In genomic region chr1:170075186-170075585, GRCh38 we compare ENCODE assay signal across 8 cellular contexts. TPM values are rescaled to one million over a fixed set of nuclear protein-coding genes. Genes with fewer than 3 reads are reported as not detected.
DNase-seq lines count a peak whose midpoint lies in the region; ATAC-seq and TF ChIP-seq lines count a peak whose summit lies in the region.

No MANE protein-coding gene starts in this region.

- peaks cover 7% of the 10 kb centered on the region for H3K36me3 Mint-ChIP-seq in central memory CD8-positive, alpha-beta T cell (ENCODE audit: insufficient read depth)
- peaks cover 10 to 12% of the 10 kb centered on the region in 2 donors for H3K36me3 Mint-ChIP-seq in naive B cell

- H3K9me3 ChIP-seq in A673 (ENCODE audit: low read depth, low read length, poor library complexity, severe bottlenecking) (peaks cover 8% of the 10 kb centered on the region), Karpas-422 (ENCODE audit: low read length) (peaks cover 13% of the 10 kb centered on the region; the same call in 1 of the 2 replicates)

- no peak for ATAC-seq in central memory CD8-positive, alpha-beta T cell (replicated peaks; ENCODE audit: extremely low read depth, poor library complexity, severe bottlenecking)
- ATAC-seq in naive B cell (ENCODE audit: low read depth in 2 of 2) (no peak), HG02798 (IDR thresholded peaks at IDR 0.05; ENCODE audit: poor library complexity, unreplicated experiment) (no peak), GM21360 (IDR thresholded peaks at IDR 0.05; ENCODE audit: unreplicated experiment) (no peak)

- no peak overlapping the region for H3K27ac ChIP-seq in A673 (ENCODE audit: low read depth, low read length, poor library complexity, severe bottlenecking)
- H3K27ac ChIP-seq in Karpas-422 (ENCODE audit: low read length), result peak overlapping the region; percentile 45

- H3K27me3 ChIP-seq in A673 (replicated peaks; ENCODE audit: insufficient read depth, low read depth, low read length, poor library complexity), result no peaks in the 10 kb centered on the region
- H3K27me3 ChIP-seq in Karpas-422 (ENCODE audit: low read length), result 0 out of 2 replicates have a peak, but pooled peaks cover 2% of the 10 kb centered on the region

- no TSS peak for BruUV-seq in A673 (replicated peaks; lab: Mats Ljungman, UMichigan)

- intact Hi-C loops in A673 (cut with micrococcal nuclease; ENCODE audit: unreplicated experiment), result no loop called here

- no peaks in the 10 kb centered on the region for H4K20me1 ChIP-seq in Karpas-422 (ENCODE audit: insufficient read depth, low read depth, low read length)

- H3K4me2 ChIP-seq in Karpas-422 (ENCODE audit: low read depth, low read length, poor library complexity, severe bottlenecking), result peak overlapping the region; percentile 96

- H3K4me1 ChIP-seq in A673 (ENCODE audit: insufficient read depth, low read length, poor library complexity, severe bottlenecking) (peaks cover 4% of the 10 kb centered on the region), Karpas-422 (ENCODE audit: low read length) (peaks cover 41% of the 10 kb centered on the region)

- peaks cover 37% of the 10 kb centered on the region for H3K4me1 Mint-ChIP-seq in central memory CD8-positive, alpha-beta T cell
- peaks cover 31 to 36% (median 35%) of the 10 kb centered on the region in 3 donors for H3K4me1 Mint-ChIP-seq in naive B cell

- H3K4me3 ChIP-seq in A673 (ENCODE audit: low read depth, low read length, poor library complexity, severe bottlenecking) (peak overlapping the region; percentile 83), Karpas-422 (ENCODE audit: low read length) (peak overlapping the region; percentile 82)

- H3K9me2 ChIP-seq in Karpas-422 (replicated peaks; ENCODE audit: insufficient read depth, low read length), result no peaks in the 10 kb centered on the region

- peak overlapping the region; percentile 89 for H3K27ac Mint-ChIP-seq in central memory CD8-positive, alpha-beta T cell (ENCODE audit: low read depth)
- H3K27ac Mint-ChIP-seq in naive B cell, result peak overlapping the region; percentile 57 to 98 (median 92)

- H3K4me3 Mint-ChIP-seq in central memory CD8-positive, alpha-beta T cell, result peak overlapping the region; percentile 77
- H3K4me3 Mint-ChIP-seq in naive B cell, result peak overlapping the region; percentile 76 to 97 (median 96)

- TF ChIP-seq CTCF in A673 (conservative IDR thresholded peaks at IDR 0.05; ENCODE audit: low read depth, low read length), result no peak

- no peaks in the 10 kb centered on the region for H3K9me3 Mint-ChIP-seq in central memory CD8-positive, alpha-beta T cell
- peaks cover 0 to 36% (median 15%) of the 10 kb centered on the region in 7 donors for H3K9me3 Mint-ChIP-seq in naive B cell

- H3K36me3 ChIP-seq in A673 (ENCODE audit: insufficient read depth, low read length, poor library complexity, severe bottlenecking), result no peaks in the 10 kb centered on the region
- no peaks in the 10 kb centered on the region for H3K36me3 ChIP-seq in Karpas-422 (ENCODE audit: insufficient read depth, low read length)

- H3K9ac ChIP-seq in Karpas-422 (ENCODE audit: low read length), result peak overlapping the region; percentile 83

- no peaks in the 10 kb centered on the region for H3K27me3 Mint-ChIP-seq in central memory CD8-positive, alpha-beta T cell
- H3K27me3 Mint-ChIP-seq in naive B cell, result peaks cover 0 to 7% (median 0%) of the 10 kb centered on the region in 3 donors

- DNase-seq in A673 (ENCODE audit: low spot score) (no peak), Karpas-422 (peak; percentile 79), naive B cell (no peak), MV-4-11 (lab: John Stamatoyannopoulos, UW) (no peak)
- DNase-seq in central memory CD8-positive, alpha-beta T cell (ENCODE audit: low spot score in 2 of 2), result no peak
- no peak for DNase-seq in activated CD8-positive, alpha-beta memory T cell treated with anti-CD3 and anti-CD28 coated beads, Interleukin-2, amount 50 U/mL, for 4 hours

- CTCF ChIA-PET in A673 (lab: Charles Lee), result no interaction called here

- POLR2A ChIA-PET in A673 (lab: Charles Lee; ENCODE audit: low non-redundant PET), result no interaction called here

- H2AFZ ChIP-seq in Karpas-422 (ENCODE audit: low read length), result peak overlapping the region; percentile 76; the same call in 1 of the 2 replicates

- H3K79me2 ChIP-seq in Karpas-422 (ENCODE audit: low read length), result no peaks in the 10 kb centered on the region

RNA-seq across cellular contexts. Expression of gene KIFAP3, which starts 0.7 kb away (rescaled TPM):
- 12.7 and 17.3 TPM in 2 replicates for total RNA-seq in A673 (2021)
- total RNA-seq in Karpas-422 (2014; rRNA removed; shearing (Covaris generic); ENCODE audit: low replicate concordance), result 4.4 and 8.1 TPM in 2 replicates
- polyA plus RNA-seq in naive B cell (ENCODE audit: low read depth in 6 of 6), result 1 to 10 TPM in 5 of 6 donors, under 1 TPM in 1; 0.47 to 9.1 (median 8.7) TPM
